ENCODE assay signal across 1 cellular context in the genomic region with DNA sequence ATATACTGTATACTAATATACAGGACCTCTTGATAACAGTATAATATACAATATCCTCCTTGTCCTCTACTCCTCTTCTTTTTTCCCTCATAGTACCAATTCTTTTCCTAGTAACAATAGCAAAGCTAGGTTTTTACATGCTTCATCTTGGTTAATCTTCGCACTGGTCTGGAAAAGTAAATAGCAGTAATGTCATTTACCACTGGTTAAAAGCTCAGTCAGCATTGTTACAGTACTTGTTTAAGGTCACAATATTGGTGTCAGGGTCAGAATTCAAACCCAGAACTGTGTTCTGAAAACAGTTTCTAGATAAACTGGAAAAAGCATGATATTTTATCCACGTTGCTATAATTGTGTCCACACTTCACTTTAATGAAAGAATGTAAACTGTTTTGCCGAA.
TF ChIP-seq lines count a peak whose summit lies in the region.

No MANE protein-coding gene starts in this region.

TF ChIP-seq in HepG2, 621 proteins besides CTCF, POLR2A, EP300 and RAD21 (continued from another document and continues in another):
- TF ChIP-seq, protein P1, sequence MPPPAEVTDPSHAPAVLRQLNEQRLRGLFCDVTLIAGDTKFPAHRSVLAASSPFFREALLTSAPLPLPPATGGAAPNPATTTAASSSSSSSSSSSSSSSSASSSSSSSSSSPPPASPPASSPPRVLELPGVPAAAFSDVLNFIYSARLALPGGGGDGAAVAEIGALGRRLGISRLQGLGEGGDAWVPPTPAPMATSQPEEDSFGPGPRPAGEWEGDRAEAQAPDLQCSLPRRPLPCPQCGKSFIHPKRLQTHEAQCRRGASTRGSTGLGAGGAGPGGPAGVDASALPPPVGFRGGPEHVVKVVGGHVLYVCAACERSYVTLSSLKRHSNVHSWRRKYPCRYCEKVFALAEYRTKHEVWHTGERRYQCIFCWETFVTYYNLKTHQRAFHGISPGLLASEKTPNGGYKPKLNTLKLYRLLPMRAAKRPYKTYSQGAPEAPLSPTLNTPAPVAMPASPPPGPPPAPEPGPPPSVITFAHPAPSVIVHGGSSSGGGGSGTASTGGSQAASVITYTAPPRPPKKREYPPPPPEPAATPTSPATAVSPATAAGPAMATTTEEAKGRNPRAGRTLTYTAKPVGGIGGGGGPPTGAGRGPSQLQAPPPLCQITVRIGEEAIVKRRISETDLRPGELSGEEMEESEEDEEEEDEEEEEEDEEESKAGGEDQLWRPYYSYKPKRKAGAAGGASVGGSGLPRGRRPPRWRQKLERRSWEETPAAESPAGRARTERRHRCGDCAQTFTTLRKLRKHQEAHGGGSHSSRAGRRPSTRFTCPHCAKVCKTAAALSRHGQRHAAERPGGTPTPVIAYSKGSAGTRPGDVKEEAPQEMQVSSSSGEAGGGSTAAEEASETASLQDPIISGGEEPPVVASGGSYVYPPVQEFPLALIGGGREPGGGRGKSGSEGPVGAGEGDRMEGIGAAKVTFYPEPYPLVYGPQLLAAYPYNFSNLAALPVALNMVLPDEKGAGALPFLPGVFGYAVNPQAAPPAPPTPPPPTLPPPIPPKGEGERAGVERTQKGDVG (CRISPR knock-in tag; IDR thresholded peaks at IDR 0.05; ENCODE audit: borderline replicate concordance), result no peak
- TF ChIP-seq, protein P2, sequence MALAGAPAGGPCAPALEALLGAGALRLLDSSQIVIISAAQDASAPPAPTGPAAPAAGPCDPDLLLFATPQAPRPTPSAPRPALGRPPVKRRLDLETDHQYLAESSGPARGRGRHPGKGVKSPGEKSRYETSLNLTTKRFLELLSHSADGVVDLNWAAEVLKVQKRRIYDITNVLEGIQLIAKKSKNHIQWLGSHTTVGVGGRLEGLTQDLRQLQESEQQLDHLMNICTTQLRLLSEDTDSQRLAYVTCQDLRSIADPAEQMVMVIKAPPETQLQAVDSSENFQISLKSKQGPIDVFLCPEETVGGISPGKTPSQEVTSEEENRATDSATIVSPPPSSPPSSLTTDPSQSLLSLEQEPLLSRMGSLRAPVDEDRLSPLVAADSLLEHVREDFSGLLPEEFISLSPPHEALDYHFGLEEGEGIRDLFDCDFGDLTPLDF (CRISPR knock-in tag; IDR thresholded peaks at IDR 0.05), result no peak
- TF ChIP-seq, protein P3, sequence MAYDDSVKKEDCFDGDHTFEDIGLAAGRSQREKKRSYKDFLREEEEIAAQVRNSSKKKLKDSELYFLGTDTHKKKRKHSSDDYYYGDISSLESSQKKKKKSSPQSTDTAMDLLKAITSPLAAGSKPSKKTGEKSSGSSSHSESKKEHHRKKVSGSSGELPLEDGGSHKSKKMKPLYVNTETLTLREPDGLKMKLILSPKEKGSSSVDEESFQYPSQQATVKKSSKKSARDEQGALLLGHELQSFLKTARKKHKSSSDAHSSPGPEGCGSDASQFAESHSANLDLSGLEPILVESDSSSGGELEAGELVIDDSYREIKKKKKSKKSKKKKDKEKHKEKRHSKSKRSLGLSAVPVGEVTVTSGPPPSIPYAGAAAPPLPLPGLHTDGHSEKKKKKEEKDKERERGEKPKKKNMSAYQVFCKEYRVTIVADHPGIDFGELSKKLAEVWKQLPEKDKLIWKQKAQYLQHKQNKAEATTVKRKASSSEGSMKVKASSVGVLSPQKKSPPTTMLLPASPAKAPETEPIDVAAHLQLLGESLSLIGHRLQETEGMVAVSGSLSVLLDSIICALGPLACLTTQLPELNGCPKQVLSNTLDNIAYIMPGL (CRISPR knock-in tag; IDR thresholded peaks at IDR 0.05; ENCODE audit: borderline replicate concordance in 1 of 2, low read depth in 1 of 2), result no peak
- peak; percentile 60 for TF ChIP-seq NR2F6 (IDR thresholded peaks at IDR 0.05)
- TF ChIP-seq NR2F6 (CRISPR knock-in tag; IDR thresholded peaks at IDR 0.05), result peak; percentile 66
- TF ChIP-seq, protein P4, sequence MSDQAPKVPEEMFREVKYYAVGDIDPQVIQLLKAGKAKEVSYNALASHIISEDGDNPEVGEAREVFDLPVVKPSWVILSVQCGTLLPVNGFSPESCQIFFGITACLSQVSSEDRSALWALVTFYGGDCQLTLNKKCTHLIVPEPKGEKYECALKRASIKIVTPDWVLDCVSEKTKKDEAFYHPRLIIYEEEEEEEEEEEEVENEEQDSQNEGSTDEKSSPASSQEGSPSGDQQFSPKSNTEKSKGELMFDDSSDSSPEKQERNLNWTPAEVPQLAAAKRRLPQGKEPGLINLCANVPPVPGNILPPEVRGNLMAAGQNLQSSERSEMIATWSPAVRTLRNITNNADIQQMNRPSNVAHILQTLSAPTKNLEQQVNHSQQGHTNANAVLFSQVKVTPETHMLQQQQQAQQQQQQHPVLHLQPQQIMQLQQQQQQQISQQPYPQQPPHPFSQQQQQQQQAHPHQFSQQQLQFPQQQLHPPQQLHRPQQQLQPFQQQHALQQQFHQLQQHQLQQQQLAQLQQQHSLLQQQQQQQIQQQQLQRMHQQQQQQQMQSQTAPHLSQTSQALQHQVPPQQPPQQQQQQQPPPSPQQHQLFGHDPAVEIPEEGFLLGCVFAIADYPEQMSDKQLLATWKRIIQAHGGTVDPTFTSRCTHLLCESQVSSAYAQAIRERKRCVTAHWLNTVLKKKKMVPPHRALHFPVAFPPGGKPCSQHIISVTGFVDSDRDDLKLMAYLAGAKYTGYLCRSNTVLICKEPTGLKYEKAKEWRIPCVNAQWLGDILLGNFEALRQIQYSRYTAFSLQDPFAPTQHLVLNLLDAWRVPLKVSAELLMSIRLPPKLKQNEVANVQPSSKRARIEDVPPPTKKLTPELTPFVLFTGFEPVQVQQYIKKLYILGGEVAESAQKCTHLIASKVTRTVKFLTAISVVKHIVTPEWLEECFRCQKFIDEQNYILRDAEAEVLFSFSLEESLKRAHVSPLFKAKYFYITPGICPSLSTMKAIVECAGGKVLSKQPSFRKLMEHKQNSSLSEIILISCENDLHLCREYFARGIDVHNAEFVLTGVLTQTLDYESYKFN (CRISPR knock-in tag; conservative IDR thresholded peaks at IDR 0.05), result peak; percentile 46; the same call in 1 of the 2 replicates
- TF ChIP-seq CREB1 (IDR thresholded peaks at IDR 0.05), result no peak
- peak; percentile 36; the same call in 1 of the 2 replicates for TF ChIP-seq CREB1 (CRISPR knock-in tag; IDR thresholded peaks at IDR 0.05)
- no peak for TF ChIP-seq RARG (CRISPR knock-in tag; IDR thresholded peaks at IDR 0.05; ENCODE audit: low read depth)
- TF ChIP-seq ZNF317 (CRISPR knock-in tag; IDR thresholded peaks at IDR 0.05), result no peak
- 0 out of 2 replicates have a peak, but pooled peaks have one; percentile 14 for TF ChIP-seq BCL6 (CRISPR knock-in tag; IDR thresholded peaks at IDR 0.05)
- TF ChIP-seq, protein P5, sequence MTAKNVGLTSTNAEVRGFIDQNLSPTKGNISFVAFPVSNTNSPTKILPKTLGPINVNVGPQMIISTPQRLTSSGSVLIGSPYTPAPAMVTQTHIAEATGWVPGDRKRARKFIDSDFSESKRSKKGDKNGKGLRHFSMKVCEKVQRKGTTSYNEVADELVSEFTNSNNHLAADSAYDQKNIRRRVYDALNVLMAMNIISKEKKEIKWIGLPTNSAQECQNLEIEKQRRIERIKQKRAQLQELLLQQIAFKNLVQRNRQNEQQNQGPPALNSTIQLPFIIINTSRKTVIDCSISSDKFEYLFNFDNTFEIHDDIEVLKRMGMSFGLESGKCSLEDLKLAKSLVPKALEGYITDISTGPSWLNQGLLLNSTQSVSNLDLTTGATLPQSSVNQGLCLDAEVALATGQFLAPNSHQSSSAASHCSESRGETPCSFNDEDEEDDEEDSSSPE (CRISPR knock-in tag; IDR thresholded peaks at IDR 0.05), result no peak
- no peak for TF ChIP-seq ZBTB20 (CRISPR knock-in tag; IDR thresholded peaks at IDR 0.05; ENCODE audit: borderline replicate concordance, low read depth)
- TF ChIP-seq, protein P6, sequence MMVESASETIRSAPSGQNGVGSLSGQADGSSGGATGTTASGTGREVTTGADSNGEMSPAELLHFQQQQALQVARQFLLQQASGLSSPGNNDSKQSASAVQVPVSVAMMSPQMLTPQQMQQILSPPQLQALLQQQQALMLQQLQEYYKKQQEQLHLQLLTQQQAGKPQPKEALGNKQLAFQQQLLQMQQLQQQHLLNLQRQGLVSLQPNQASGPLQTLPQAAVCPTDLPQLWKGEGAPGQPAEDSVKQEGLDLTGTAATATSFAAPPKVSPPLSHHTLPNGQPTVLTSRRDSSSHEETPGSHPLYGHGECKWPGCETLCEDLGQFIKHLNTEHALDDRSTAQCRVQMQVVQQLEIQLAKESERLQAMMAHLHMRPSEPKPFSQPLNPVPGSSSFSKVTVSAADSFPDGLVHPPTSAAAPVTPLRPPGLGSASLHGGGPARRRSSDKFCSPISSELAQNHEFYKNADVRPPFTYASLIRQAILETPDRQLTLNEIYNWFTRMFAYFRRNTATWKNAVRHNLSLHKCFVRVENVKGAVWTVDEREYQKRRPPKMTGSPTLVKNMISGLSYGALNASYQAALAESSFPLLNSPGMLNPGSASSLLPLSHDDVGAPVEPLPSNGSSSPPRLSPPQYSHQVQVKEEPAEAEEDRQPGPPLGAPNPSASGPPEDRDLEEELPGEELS (CRISPR knock-in tag; IDR thresholded peaks at IDR 0.05), result 0 out of 2 replicates have a peak, but pooled peaks have one; percentile 32
- no peak for TF ChIP-seq SP1 (IDR thresholded peaks at IDR 0.05)
- TF ChIP-seq SP1 (CRISPR knock-in tag; IDR thresholded peaks at IDR 0.05), result no peak
- TF ChIP-seq, protein P7, sequence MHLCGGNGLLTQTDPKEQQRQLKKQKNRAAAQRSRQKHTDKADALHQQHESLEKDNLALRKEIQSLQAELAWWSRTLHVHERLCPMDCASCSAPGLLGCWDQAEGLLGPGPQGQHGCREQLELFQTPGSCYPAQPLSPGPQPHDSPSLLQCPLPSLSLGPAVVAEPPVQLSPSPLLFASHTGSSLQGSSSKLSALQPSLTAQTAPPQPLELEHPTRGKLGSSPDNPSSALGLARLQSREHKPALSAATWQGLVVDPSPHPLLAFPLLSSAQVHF (CRISPR knock-in tag; IDR thresholded peaks at IDR 0.05), result no peak
- peak; percentile 75 to 85 for TF ChIP-seq MAFK (conservative IDR thresholded peaks at IDR 0.05 in 1 of 2, IDR thresholded peaks at IDR 0.05 in 1 of 2; ENCODE audit: low read length in 2 of 2)
- TF ChIP-seq, protein P8, sequence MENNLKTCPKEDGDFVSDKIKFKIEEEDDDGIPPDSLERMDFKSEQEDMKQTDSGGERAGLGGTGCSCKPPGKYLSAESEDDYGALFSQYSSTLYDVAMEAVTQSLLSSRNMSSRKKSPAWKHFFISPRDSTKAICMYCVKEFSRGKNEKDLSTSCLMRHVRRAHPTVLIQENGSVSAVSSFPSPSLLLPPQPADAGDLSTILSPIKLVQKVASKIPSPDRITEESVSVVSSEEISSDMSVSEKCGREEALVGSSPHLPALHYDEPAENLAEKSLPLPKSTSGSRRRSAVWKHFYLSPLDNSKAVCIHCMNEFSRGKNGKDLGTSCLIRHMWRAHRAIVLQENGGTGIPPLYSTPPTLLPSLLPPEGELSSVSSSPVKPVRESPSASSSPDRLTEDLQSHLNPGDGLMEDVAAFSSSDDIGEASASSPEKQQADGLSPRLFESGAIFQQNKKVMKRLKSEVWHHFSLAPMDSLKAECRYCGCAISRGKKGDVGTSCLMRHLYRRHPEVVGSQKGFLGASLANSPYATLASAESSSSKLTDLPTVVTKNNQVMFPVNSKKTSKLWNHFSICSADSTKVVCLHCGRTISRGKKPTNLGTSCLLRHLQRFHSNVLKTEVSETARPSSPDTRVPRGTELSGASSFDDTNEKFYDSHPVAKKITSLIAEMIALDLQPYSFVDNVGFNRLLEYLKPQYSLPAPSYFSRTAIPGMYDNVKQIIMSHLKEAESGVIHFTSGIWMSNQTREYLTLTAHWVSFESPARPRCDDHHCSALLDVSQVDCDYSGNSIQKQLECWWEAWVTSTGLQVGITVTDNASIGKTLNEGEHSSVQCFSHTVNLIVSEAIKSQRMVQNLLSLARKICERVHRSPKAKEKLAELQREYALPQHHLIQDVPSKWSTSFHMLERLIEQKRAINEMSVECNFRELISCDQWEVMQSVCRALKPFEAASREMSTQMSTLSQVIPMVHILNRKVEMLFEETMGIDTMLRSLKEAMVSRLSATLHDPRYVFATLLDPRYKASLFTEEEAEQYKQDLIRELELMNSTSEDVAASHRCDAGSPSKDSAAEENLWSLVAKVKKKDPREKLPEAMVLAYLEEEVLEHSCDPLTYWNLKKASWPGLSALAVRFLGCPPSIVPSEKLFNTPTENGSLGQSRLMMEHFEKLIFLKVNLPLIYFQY (CRISPR knock-in tag; IDR thresholded peaks at IDR 0.05; ENCODE audit: borderline replicate concordance), result 0 out of 2 replicates have a peak, but pooled peaks have one; percentile 37
- TF ChIP-seq, protein P9, sequence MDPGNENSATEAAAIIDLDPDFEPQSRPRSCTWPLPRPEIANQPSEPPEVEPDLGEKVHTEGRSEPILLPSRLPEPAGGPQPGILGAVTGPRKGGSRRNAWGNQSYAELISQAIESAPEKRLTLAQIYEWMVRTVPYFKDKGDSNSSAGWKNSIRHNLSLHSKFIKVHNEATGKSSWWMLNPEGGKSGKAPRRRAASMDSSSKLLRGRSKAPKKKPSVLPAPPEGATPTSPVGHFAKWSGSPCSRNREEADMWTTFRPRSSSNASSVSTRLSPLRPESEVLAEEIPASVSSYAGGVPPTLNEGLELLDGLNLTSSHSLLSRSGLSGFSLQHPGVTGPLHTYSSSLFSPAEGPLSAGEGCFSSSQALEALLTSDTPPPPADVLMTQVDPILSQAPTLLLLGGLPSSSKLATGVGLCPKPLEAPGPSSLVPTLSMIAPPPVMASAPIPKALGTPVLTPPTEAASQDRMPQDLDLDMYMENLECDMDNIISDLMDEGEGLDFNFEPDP (CRISPR knock-in tag; conservative IDR thresholded peaks at IDR 0.05), result no peak
- TF ChIP-seq FOXA1 (IDR thresholded peaks at IDR 0.05), result no peak
- TF ChIP-seq FOXA1 (CRISPR knock-in tag; IDR thresholded peaks at IDR 0.05), result peak; percentile 51; the same call in 1 of the 2 replicates
- TF ChIP-seq, protein P10, sequence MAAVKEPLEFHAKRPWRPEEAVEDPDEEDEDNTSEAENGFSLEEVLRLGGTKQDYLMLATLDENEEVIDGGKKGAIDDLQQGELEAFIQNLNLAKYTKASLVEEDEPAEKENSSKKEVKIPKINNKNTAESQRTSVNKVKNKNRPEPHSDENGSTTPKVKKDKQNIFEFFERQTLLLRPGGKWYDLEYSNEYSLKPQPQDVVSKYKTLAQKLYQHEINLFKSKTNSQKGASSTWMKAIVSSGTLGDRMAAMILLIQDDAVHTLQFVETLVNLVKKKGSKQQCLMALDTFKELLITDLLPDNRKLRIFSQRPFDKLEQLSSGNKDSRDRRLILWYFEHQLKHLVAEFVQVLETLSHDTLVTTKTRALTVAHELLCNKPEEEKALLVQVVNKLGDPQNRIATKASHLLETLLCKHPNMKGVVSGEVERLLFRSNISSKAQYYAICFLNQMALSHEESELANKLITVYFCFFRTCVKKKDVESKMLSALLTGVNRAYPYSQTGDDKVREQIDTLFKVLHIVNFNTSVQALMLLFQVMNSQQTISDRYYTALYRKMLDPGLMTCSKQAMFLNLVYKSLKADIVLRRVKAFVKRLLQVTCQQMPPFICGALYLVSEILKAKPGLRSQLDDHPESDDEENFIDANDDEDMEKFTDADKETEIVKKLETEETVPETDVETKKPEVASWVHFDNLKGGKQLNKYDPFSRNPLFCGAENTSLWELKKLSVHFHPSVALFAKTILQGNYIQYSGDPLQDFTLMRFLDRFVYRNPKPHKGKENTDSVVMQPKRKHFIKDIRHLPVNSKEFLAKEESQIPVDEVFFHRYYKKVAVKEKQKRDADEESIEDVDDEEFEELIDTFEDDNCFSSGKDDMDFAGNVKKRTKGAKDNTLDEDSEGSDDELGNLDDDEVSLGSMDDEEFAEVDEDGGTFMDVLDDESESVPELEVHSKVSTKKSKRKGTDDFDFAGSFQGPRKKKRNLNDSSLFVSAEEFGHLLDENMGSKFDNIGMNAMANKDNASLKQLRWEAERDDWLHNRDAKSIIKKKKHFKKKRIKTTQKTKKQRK (IDR thresholded peaks at IDR 0.05; ENCODE audit: low read length), result no peak
- TF ChIP-seq ADNP (CRISPR knock-in tag; IDR thresholded peaks at IDR 0.05), result no peak
